In genomic region chr7:15007507-15007906, GRCh38 we compare ENCODE assay signal across 10 cellular contexts.
A peak's percentile ranks its signal among the peaks of the same experiment; 100 is the strongest.
DNase-seq lines count a peak whose midpoint lies in the region; ATAC-seq and TF ChIP-seq lines count a peak whose summit lies in the region.
"Had no signal": no experiment of that assay in that cellular context is flagged by ENCODE, and none has a peak within 500 bp of the region (broad histone marks: within the 10 kb centered on the region; RNA-seq: fewer than 3 reads in every experiment).

No MANE protein-coding gene starts in this region.

- H3K27ac Mint-ChIP-seq in stimulated activated naive CD8-positive, alpha-beta T cell treated with anti-CD3 and anti-CD28 coated beads, Interleukin-15, amount 100 ng/mL, for 72 hours = no peak overlapping the region
- H3K27ac Mint-ChIP-seq in activated CD8-positive, alpha-beta T cell treated with anti-CD3 and anti-CD28 coated beads for 36 hours = no peak overlapping the region

- H3K4me1 ChIP-seq in DOHH2 (ENCODE audit: control insufficient read depth, low read length) = no peaks in the 10 kb centered on the region

- H3K4me3 Mint-ChIP-seq in stimulated activated naive CD8-positive, alpha-beta T cell treated with anti-CD3 and anti-CD28 coated beads, Interleukin-15, amount 100 ng/mL, for 72 hours = no peak overlapping the region
- H3K4me3 Mint-ChIP-seq in activated CD8-positive, alpha-beta T cell treated with anti-CD3 and anti-CD28 coated beads for 36 hours = no peak overlapping the region

- peaks cover 5 to 7% of the 10 kb centered on the region in 2 donors for H3K9me3 Mint-ChIP-seq in stimulated activated naive CD8-positive, alpha-beta T cell treated with anti-CD3 and anti-CD28 coated beads, Interleukin-15, amount 100 ng/mL, for 72 hours
- H3K9me3 Mint-ChIP-seq in activated CD8-positive, alpha-beta T cell treated with anti-CD3 and anti-CD28 coated beads for 36 hours = no peaks in the 10 kb centered on the region

- H3K27me3 Mint-ChIP-seq in stimulated activated naive CD8-positive, alpha-beta T cell treated with anti-CD3 and anti-CD28 coated beads, Interleukin-15, amount 100 ng/mL, for 72 hours = no peaks in the 10 kb centered on the region
- H3K27me3 Mint-ChIP-seq in activated CD8-positive, alpha-beta T cell treated with anti-CD3 and anti-CD28 coated beads for 36 hours = no peaks in the 10 kb centered on the region

- DNase-seq in KBM-7 (peak; percentile 8), WERI-Rb-1 (peak; percentile 32), left lobe of liver (ENCODE audit: low spot score) (peak; percentile 57)
- DNase-seq in stimulated activated naive CD8-positive, alpha-beta T cell treated with anti-CD3 and anti-CD28 coated beads, Interleukin-15, amount 100 ng/mL, for 72 hours = no peak
- DNase-seq in activated CD8-positive, alpha-beta T cell treated with anti-CD3 and anti-CD28 coated beads for 36 hours = no peak
- DNase-seq: activated CD8-positive, alpha-beta memory T cell treated with anti-CD3 and anti-CD28 coated beads for 24 hours; NCI-H446 treated with DMSO at 0.1 percent for 48 hours had no signal

- no peaks in the 10 kb centered on the region for H3K9me3 ChIP-seq in DOHH2 (ENCODE audit: control insufficient read depth, insufficient read depth, low read length)
- H3K9me3 ChIP-seq in WERI-Rb-1 (ENCODE audit: severe bottlenecking) = no peaks in the 10 kb centered on the region

- POLR2A ChIA-PET in activated CD8-positive, alpha-beta T cell treated with anti-CD3 and anti-CD28 coated beads for 36 hours (lab: Charles Lee) = no interaction called here

- in situ Hi-C loops in KBM-7 (cut with MboI; ENCODE audit: low pct_unique_long_range_greater_than_20kb, low sequenced_read_pairs) = loop anchor here (25.0 kb wide), 1 partner anchor 270 kb away; no protein-coding TSS in a partner anchor

- H3K36me3 ChIP-seq in DOHH2 (ENCODE audit: control insufficient read depth, low read length) (no peaks in the 10 kb centered on the region), WERI-Rb-1 (no peaks in the 10 kb centered on the region)

- no peaks in the 10 kb centered on the region for H3K27me3 ChIP-seq in DOHH2 (ENCODE audit: control insufficient read depth, low read length)
- no peaks in the 10 kb centered on the region for H3K27me3 ChIP-seq in WERI-Rb-1 (ENCODE audit: insufficient read depth, low read depth, severe bottlenecking)

- H3K4me3 ChIP-seq in DOHH2 (ENCODE audit: low read length) (no peak overlapping the region), WERI-Rb-1 (ENCODE audit: low read depth, low read length) (no peak overlapping the region)

- H3K4me2 ChIP-seq in DOHH2 (ENCODE audit: low read length) = no peak overlapping the region

- intact Hi-C loops in activated CD8-positive, alpha-beta T cell treated with anti-CD3 and anti-CD28 coated beads for 36 hours (cut with micrococcal nuclease) = no loop called here

- no peaks in the 10 kb centered on the region for H3K9me2 ChIP-seq in DOHH2 (replicated peaks; ENCODE audit: control insufficient read depth, low read length)

- CTCF ChIA-PET in activated CD8-positive, alpha-beta T cell treated with anti-CD3 and anti-CD28 coated beads for 36 hours (lab: Charles Lee) = interaction anchor here (1.1 kb wide), 1 partner anchor 9 kb away, joined by 3 read pairs; no protein-coding TSS in a partner anchor

- H4K20me1 ChIP-seq in DOHH2 (ENCODE audit: control insufficient read depth, insufficient read depth, low read depth, low read length) = no peaks in the 10 kb centered on the region

- no peaks in the 10 kb centered on the region for H3F3A ChIP-seq in DOHH2 (ENCODE audit: control insufficient read depth, insufficient read depth)

- no peaks in the 10 kb centered on the region for H3K79me2 ChIP-seq in DOHH2 (ENCODE audit: control insufficient read depth, low read length)

- H3K36me3 Mint-ChIP-seq in activated CD8-positive, alpha-beta T cell treated with anti-CD3 and anti-CD28 coated beads for 36 hours (ENCODE audit: low read depth) = no peaks in the 10 kb centered on the region

- no peak overlapping the region for H3K27ac ChIP-seq in DOHH2 (ENCODE audit: low read depth, low read length)
- H3K27ac ChIP-seq in WERI-Rb-1 = no peak overlapping the region

- TF ChIP-seq CTCF in DOHH2 (IDR thresholded peaks at IDR 0.05; ENCODE audit: low read depth, low read length, poor library complexity, severe bottlenecking) = peak; percentile 49
- TF ChIP-seq CTCF in WERI-Rb-1 (IDR thresholded peaks at IDR 0.05; ENCODE audit: low read depth, low read length) = peak; percentile 65
- TF ChIP-seq CTCF in activated CD8-positive, alpha-beta T cell treated with anti-CD3 and anti-CD28 coated beads for 36 hours (IDR thresholded peaks at IDR 0.05) = no peak

- H3K4me1 Mint-ChIP-seq in stimulated activated naive CD8-positive, alpha-beta T cell treated with anti-CD3 and anti-CD28 coated beads, Interleukin-15, amount 100 ng/mL, for 72 hours = no peaks in the 10 kb centered on the region
- H3K4me1 Mint-ChIP-seq in activated CD8-positive, alpha-beta T cell treated with anti-CD3 and anti-CD28 coated beads for 36 hours (ENCODE audit: low read depth) = no peaks in the 10 kb centered on the region

- ATAC-seq in left lobe of liver (peak; percentile 99), GM18909 (IDR thresholded peaks at IDR 0.05; ENCODE audit: poor library complexity, unreplicated experiment) (no peak), GM18868 (IDR thresholded peaks at IDR 0.05; ENCODE audit: unreplicated experiment) (no peak)
- ATAC-seq in stimulated activated naive CD8-positive, alpha-beta T cell treated with anti-CD3 and anti-CD28 coated beads, Interleukin-15, amount 100 ng/mL, for 72 hours = no peak
- no peak for ATAC-seq in activated CD8-positive, alpha-beta T cell treated with anti-CD3 and anti-CD28 coated beads for 36 hours

Comparison
In these comparisons a context has a peak if more than half of its experiments do, and no peak if none do; other contexts are left out.
1. DNase-seq: peak in KBM-7 (single experiment), WERI-Rb-1 (single experiment) and left lobe of liver (single experiment); none in stimulated activated naive CD8-positive, alpha-beta T cell treated with anti-CD3 and anti-CD28 coated beads, Interleukin-15, amount 100 ng/mL, for 72 hours (0 of 2) and activated CD8-positive, alpha-beta T cell treated with anti-CD3 and anti-CD28 coated beads for 36 hours (single experiment).